In the genomic region with DNA sequence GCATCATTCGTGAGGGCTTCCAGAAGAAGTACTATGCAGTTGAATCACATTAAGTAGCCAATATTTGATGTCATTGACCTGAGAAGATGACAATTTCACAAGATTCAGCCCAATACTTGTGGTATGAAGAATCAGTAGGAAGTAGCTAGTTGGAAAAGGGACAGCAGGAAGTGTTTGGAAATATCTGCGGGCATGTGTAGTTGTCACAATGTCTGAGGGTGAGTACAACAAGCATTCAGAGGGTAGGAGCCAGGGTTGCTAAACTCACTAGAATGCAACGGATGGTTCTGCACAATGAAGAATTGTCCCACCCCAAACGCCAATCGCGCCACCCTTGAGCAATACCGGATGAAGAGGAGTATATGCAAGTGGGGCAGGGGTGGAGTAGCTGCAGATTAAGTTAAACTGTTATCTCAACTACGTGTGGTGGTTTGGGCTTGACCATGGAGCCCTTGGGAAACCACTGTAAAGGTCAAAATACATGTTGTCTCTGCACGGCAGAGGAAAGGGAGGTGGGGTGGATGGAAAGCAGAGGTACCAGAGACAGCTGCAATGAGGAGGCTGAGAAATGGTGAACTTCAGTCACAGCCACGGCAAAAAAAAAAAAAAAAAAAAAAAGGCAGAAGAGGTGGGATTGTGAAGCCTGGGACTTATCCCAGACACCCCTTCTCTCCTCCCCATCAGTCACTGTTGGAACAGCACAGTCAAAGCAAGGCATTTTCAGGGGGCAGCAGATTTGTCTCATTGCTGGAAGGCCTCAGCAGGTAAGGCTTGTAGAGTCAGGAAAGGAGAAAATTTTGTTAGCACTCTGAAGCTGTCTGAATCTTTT, we compare ENCODE assay signal across 1 cellular context.
A peak's percentile ranks its signal among the peaks of the same experiment; 100 is the strongest.
TF ChIP-seq lines count a peak whose summit lies in the region.

No MANE protein-coding gene starts in this region.

TF ChIP-seq in HepG2, 621 proteins besides CTCF, POLR2A, EP300 and RAD21 (continued from another document and continues in another):
- TF ChIP-seq, protein P1, sequence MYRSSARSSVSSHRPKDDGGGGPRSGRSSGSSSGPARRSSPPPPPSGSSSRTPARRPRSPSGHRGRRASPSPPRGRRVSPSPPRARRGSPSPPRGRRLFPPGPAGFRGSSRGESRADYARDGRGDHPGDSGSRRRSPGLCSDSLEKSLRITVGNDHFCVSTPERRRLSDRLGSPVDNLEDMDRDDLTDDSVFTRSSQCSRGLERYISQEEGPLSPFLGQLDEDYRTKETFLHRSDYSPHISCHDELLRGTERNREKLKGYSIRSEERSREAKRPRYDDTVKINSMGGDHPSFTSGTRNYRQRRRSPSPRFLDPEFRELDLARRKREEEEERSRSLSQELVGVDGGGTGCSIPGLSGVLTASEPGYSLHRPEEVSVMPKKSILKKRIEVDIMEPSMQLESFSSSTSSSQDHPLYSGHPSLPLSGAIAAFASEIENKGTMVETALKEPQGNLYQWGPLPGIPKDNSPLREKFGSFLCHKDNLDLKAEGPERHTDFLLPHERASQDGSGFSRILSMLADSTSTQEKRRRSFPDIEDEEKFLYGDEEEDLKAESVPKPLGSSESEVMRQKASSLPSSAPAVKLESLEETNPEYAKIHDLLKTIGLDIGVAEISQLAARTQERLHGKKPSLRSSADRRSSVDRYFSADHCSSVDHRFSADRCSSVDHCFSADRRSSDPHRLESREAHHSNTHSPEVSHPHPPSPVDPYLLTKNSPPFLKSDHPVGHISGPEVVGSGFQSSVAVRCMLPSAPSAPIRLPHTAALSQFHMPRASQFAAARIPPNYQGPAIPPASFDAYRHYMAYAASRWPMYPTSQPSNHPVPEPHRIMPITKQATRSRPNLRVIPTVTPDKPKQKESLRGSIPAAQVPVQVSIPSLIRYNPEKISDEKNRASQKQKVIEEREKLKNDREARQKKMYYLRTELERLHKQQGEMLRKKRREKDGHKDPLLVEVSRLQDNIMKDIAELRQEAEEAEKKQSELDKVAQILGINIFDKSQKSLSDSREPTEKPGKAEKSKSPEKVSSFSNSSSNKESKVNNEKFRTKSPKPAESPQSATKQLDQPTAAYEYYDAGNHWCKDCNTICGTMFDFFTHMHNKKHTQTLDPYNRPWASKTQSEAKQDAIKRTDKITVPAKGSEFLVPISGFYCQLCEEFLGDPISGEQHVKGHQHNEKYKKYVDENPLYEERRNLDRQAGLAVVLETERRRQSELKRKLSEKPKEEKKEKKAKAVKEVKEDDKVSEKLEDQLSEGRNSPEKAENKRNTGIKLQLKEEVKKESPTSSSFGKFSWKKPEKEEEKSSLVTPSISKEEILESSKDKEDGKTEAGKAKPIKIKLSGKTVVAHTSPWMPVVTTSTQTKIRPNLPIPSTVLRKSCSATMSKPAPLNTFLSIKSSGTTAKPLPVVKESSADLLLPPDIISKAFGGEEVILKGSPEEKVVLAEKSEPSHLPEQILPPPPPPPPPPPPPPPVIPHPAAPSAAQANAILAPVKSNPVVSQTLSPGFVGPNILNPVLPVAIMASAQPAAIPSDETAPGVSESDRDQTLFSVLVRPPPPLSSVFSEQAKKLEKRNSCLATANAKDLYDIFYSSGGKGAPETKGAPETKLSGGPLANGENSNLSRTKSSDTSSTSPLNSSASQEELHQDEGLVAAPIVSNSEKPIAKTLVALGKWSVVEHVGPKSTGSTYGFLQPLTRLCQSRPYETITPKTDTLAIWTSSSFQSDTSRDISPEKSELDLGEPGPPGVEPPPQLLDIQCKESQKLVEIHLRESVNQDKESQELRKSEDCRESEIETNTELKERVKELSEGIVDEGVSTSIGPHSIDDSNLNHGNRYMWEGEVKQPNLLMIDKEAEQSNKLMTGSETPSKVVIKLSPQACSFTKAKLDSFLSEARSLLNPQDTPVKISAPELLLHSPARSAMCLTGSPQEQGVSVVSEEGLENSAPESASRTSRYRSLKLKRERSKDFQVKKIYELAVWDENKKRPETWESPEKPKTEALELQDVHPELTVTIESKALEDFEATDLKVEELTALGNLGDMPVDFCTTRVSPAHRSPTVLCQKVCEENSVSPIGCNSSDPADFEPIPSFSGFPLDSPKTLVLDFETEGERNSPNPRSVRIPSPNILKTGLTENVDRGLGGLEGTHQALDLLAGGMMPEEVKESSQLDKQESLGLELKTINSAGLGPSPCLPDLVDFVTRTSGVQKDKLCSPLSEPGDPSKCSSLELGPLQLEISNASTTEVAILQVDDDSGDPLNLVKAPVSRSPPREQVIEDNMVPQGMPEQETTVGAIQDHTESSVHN (CRISPR knock-in tag; IDR thresholded peaks at IDR 0.05) = peak; percentile 91
- TF ChIP-seq POLR2AphosphoS5 (IDR thresholded peaks at IDR 0.05; ENCODE audit: low read depth, low read length) = peak; percentile 66; the same call in 1 of the 2 replicates
- TF ChIP-seq CC2D1A (CRISPR knock-in tag; IDR thresholded peaks at IDR 0.05) = 0 out of 2 replicates have a peak, but pooled peaks have one; percentile 88
- TF ChIP-seq, protein P2, sequence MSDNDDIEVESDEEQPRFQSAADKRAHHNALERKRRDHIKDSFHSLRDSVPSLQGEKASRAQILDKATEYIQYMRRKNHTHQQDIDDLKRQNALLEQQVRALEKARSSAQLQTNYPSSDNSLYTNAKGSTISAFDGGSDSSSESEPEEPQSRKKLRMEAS (IDR thresholded peaks at IDR 0.05) = peak; percentile 83
- TF ChIP-seq NFRKB (IDR thresholded peaks at IDR 0.05) = no peak
- TF ChIP-seq SMARCE1 (IDR thresholded peaks at IDR 0.05; ENCODE audit: borderline replicate concordance) = no peak
- TF ChIP-seq SIX1 (CRISPR knock-in tag; IDR thresholded peaks at IDR 0.05; ENCODE audit: borderline replicate concordance) = peak; percentile 82; the same call in 1 of the 2 replicates
- TF ChIP-seq POGZ (CRISPR knock-in tag; IDR thresholded peaks at IDR 0.05) = peak; percentile 98
- peak; percentile 35; the same call in 1 of the 2 replicates for TF ChIP-seq STAG1 (CRISPR knock-in tag; IDR thresholded peaks at IDR 0.05)
- TF ChIP-seq MTA3 (CRISPR knock-in tag; IDR thresholded peaks at IDR 0.05) = no peak
- TF ChIP-seq, protein P3, sequence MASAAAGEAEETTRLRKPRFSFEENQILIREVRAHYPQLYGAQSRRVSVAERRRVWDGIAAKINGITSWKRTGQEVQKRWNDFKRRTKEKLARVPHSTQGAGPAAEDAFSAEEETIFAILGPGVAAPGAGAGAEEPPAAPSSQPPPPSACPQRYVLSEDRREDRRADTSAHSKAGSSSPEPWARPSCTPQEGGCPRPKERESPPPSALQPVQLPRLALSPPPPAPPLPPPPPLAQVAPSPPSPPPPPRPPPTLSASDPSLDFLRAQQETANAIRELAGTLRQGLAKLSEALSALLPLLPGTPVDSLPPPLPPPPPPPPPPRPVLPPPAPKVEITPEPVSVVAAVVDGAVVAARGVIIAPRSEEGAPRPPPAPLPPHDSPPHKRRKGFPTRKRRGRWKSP (CRISPR knock-in tag; IDR thresholded peaks at IDR 0.05) = peak; percentile 95
- TF ChIP-seq ZNF264 (CRISPR knock-in tag; IDR thresholded peaks at IDR 0.05) = peak; percentile 97
- TF ChIP-seq TOE1 (CRISPR knock-in tag; IDR thresholded peaks at IDR 0.05) = peak; percentile 92
- TF ChIP-seq ZZZ3 (CRISPR knock-in tag; IDR thresholded peaks at IDR 0.05; ENCODE audit: borderline replicate concordance) = peak; percentile 48; the same call in 1 of the 2 replicates
- TF ChIP-seq ZFX (CRISPR knock-in tag; IDR thresholded peaks at IDR 0.05; ENCODE audit: low read depth) = no peak; the same call in 1 of the 2 replicates
- TF ChIP-seq, protein P4, sequence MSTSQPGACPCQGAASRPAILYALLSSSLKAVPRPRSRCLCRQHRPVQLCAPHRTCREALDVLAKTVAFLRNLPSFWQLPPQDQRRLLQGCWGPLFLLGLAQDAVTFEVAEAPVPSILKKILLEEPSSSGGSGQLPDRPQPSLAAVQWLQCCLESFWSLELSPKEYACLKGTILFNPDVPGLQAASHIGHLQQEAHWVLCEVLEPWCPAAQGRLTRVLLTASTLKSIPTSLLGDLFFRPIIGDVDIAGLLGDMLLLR (CRISPR knock-in tag; IDR thresholded peaks at IDR 0.05) = no peak; the same call in 1 of the 2 replicates
- TF ChIP-seq ARID2 (CRISPR knock-in tag; IDR thresholded peaks at IDR 0.05; ENCODE audit: borderline replicate concordance) = peak; percentile 96
- TF ChIP-seq, protein P5, sequence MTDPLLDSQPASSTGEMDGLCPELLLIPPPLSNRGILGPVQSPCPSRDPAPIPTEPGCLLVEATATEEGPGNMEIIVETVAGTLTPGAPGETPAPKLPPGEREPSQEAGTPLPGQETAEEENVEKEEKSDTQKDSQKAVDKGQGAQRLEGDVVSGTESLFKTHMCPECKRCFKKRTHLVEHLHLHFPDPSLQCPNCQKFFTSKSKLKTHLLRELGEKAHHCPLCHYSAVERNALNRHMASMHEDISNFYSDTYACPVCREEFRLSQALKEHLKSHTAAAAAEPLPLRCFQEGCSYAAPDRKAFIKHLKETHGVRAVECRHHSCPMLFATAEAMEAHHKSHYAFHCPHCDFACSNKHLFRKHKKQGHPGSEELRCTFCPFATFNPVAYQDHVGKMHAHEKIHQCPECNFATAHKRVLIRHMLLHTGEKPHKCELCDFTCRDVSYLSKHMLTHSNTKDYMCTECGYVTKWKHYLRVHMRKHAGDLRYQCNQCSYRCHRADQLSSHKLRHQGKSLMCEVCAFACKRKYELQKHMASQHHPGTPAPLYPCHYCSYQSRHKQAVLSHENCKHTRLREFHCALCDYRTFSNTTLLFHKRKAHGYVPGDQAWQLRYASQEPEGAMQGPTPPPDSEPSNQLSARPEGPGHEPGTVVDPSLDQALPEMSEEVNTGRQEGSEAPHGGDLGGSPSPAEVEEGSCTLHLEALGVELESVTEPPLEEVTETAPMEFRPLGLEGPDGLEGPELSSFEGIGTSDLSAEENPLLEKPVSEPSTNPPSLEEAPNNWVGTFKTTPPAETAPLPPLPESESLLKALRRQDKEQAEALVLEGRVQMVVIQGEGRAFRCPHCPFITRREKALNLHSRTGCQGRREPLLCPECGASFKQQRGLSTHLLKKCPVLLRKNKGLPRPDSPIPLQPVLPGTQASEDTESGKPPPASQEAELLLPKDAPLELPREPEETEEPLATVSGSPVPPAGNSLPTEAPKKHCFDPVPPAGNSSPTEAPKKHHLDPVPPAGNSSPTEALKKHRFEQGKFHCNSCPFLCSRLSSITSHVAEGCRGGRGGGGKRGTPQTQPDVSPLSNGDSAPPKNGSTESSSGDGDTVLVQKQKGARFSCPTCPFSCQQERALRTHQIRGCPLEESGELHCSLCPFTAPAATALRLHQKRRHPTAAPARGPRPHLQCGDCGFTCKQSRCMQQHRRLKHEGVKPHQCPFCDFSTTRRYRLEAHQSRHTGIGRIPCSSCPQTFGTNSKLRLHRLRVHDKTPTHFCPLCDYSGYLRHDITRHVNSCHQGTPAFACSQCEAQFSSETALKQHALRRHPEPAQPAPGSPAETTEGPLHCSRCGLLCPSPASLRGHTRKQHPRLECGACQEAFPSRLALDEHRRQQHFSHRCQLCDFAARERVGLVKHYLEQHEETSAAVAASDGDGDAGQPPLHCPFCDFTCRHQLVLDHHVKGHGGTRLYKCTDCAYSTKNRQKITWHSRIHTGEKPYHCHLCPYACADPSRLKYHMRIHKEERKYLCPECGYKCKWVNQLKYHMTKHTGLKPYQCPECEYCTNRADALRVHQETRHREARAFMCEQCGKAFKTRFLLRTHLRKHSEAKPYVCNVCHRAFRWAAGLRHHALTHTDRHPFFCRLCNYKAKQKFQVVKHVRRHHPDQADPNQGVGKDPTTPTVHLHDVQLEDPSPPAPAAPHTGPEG (CRISPR knock-in tag; IDR thresholded peaks at IDR 0.05) = peak; percentile 86; the same call in 1 of the 2 replicates
- 0 out of 2 replicates have a peak, but pooled peaks have one; percentile 38 for TF ChIP-seq STAT5B (CRISPR knock-in tag; IDR thresholded peaks at IDR 0.05)
- peak; percentile 97; the same call in 1 of the 2 replicates for TF ChIP-seq ZNF34 (CRISPR knock-in tag; IDR thresholded peaks at IDR 0.05; ENCODE audit: borderline replicate concordance)
- TF ChIP-seq ZSCAN29 (CRISPR knock-in tag; conservative IDR thresholded peaks at IDR 0.05) = peak; percentile 99
- TF ChIP-seq, protein P6, sequence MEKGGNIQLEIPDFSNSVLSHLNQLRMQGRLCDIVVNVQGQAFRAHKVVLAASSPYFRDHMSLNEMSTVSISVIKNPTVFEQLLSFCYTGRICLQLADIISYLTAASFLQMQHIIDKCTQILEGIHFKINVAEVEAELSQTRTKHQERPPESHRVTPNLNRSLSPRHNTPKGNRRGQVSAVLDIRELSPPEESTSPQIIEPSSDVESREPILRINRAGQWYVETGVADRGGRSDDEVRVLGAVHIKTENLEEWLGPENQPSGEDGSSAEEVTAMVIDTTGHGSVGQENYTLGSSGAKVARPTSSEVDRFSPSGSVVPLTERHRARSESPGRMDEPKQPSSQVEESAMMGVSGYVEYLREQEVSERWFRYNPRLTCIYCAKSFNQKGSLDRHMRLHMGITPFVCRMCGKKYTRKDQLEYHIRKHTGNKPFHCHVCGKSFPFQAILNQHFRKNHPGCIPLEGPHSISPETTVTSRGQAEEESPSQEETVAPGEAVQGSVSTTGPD (CRISPR knock-in tag; IDR thresholded peaks at IDR 0.05) = peak; percentile 92
- peak; percentile 84; the same call in 1 of the 2 replicates for TF ChIP-seq TBX3 (IDR thresholded peaks at IDR 0.05; ENCODE audit: borderline replicate concordance)
- TF ChIP-seq ZNF777 (CRISPR knock-in tag; IDR thresholded peaks at IDR 0.05) = 0 out of 2 replicates have a peak, but pooled peaks have one; percentile 37
- TF ChIP-seq, protein P7, sequence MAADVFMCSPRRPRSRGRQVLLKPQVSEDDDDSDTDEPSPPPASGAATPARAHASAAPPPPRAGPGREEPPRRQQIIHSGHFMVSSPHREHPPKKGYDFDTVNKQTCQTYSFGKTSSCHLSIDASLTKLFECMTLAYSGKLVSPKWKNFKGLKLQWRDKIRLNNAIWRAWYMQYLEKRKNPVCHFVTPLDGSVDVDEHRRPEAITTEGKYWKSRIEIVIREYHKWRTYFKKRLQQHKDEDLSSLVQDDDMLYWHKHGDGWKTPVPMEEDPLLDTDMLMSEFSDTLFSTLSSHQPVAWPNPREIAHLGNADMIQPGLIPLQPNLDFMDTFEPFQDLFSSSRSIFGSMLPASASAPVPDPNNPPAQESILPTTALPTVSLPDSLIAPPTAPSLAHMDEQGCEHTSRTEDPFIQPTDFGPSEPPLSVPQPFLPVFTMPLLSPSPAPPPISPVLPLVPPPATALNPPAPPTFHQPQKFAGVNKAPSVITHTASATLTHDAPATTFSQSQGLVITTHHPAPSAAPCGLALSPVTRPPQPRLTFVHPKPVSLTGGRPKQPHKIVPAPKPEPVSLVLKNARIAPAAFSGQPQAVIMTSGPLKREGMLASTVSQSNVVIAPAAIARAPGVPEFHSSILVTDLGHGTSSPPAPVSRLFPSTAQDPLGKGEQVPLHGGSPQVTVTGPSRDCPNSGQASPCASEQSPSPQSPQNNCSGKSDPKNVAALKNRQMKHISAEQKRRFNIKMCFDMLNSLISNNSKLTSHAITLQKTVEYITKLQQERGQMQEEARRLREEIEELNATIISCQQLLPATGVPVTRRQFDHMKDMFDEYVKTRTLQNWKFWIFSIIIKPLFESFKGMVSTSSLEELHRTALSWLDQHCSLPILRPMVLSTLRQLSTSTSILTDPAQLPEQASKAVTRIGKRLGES (CRISPR knock-in tag; IDR thresholded peaks at IDR 0.05; ENCODE audit: borderline replicate concordance) = no peak
- TF ChIP-seq, protein P8, sequence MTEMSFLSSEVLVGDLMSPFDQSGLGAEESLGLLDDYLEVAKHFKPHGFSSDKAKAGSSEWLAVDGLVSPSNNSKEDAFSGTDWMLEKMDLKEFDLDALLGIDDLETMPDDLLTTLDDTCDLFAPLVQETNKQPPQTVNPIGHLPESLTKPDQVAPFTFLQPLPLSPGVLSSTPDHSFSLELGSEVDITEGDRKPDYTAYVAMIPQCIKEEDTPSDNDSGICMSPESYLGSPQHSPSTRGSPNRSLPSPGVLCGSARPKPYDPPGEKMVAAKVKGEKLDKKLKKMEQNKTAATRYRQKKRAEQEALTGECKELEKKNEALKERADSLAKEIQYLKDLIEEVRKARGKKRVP (CRISPR knock-in tag; IDR thresholded peaks at IDR 0.05) = peak in 1 of 2 experiments; percentile 91; a peak in 2 of 4 replicates
- TF ChIP-seq NPAS2 (CRISPR knock-in tag; IDR thresholded peaks at IDR 0.05; ENCODE audit: borderline replicate concordance) = no peak
- TF ChIP-seq MAFG (CRISPR knock-in tag; IDR thresholded peaks at IDR 0.05) = no peak
- no peak for TF ChIP-seq CENPT (CRISPR knock-in tag; IDR thresholded peaks at IDR 0.05; ENCODE audit: low read depth)
- no peak; the same call in none of the 2 replicates for TF ChIP-seq ZC3H13 (CRISPR knock-in tag; IDR thresholded peaks at IDR 0.05)
- TF ChIP-seq POLR2G (IDR thresholded peaks at IDR 0.05; ENCODE audit: low read depth, low read length) = peak; percentile 81
